Comparison of ENCODE assay signal across 2 cellular contexts in the genomic region with DNA sequence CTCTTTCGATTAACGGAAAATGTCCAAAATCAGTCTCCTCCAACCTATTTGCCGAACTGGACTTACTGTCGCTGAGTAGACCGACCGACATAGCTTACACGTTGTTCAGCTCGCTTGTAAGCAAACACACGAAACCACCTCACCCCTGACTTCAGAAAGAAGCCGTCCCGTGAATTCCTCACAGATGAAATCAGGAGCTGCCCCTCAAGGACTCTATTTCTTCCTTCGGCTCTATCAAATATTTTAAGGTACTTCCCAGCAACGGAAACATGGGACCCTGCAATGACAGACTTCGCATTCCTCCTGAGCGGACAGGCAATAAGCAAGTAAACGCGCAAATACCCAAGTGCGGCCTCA.
TF ChIP-seq lines count a peak whose summit lies in the region.

No MANE protein-coding gene starts in this region.

TF ChIP-seq in IMR-90, 13 proteins besides CTCF, POLR2A, EP300 and RAD21 (continued from another document):
- TF ChIP-seq SMC3 (IDR thresholded peaks at IDR 0.05; ENCODE audit: low read depth, low read length) (no peak), FOS (IDR thresholded peaks at IDR 0.05; ENCODE audit: low read depth, low read length) (no peak), MAFK (IDR thresholded peaks at IDR 0.05; ENCODE audit: low read depth, low read length) (no peak), MXI1 (IDR thresholded peaks at IDR 0.05; ENCODE audit: borderline replicate concordance, low read depth, low read length) (peak; percentile 47; the same call in 1 of the 2 replicates), NFE2L2 (IDR thresholded peaks at IDR 0.05; ENCODE audit: low read depth, low read length) (no peak), CHD1 (IDR thresholded peaks at IDR 0.05; ENCODE audit: low read depth, low read length) (no peak), BHLHE40 (IDR thresholded peaks at IDR 0.05; ENCODE audit: low read depth, low read length) (no peak)

TF ChIP-seq in liver, 16 proteins besides CTCF, POLR2A, EP300 and RAD21 (continued from another document):
- TF ChIP-seq HNF4G (IDR thresholded peaks at IDR 0.05) = no peak
- no peak for TF ChIP-seq FOXA2 (IDR thresholded peaks at IDR 0.05)
- TF ChIP-seq, protein P1, sequence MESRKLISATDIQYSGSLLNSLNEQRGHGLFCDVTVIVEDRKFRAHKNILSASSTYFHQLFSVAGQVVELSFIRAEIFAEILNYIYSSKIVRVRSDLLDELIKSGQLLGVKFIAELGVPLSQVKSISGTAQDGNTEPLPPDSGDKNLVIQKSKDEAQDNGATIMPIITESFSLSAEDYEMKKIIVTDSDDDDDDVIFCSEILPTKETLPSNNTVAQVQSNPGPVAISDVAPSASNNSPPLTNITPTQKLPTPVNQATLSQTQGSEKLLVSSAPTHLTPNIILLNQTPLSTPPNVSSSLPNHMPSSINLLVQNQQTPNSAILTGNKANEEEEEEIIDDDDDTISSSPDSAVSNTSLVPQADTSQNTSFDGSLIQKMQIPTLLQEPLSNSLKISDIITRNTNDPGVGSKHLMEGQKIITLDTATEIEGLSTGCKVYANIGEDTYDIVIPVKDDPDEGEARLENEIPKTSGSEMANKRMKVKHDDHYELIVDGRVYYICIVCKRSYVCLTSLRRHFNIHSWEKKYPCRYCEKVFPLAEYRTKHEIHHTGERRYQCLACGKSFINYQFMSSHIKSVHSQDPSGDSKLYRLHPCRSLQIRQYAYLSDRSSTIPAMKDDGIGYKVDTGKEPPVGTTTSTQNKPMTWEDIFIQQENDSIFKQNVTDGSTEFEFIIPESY (IDR thresholded peaks at IDR 0.05) = no peak
- no peak for TF ChIP-seq GABPA (IDR thresholded peaks at IDR 0.05 in 1 of 2, conservative IDR thresholded peaks at IDR 0.05 in 1 of 2)
- TF ChIP-seq TAF1 (conservative IDR thresholded peaks at IDR 0.05) = no peak
- TF ChIP-seq, protein P2, sequence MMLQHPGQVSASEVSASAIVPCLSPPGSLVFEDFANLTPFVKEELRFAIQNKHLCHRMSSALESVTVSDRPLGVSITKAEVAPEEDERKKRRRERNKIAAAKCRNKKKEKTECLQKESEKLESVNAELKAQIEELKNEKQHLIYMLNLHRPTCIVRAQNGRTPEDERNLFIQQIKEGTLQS (IDR thresholded peaks at IDR 0.05) = no peak
- TF ChIP-seq NR2F2 (IDR thresholded peaks at IDR 0.05) = no peak
- no peak for TF ChIP-seq HNF4A (conservative IDR thresholded peaks at IDR 0.05)
- TF ChIP-seq, protein P3, sequence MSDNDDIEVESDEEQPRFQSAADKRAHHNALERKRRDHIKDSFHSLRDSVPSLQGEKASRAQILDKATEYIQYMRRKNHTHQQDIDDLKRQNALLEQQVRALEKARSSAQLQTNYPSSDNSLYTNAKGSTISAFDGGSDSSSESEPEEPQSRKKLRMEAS (IDR thresholded peaks at IDR 0.05) = no peak
- no peak for TF ChIP-seq EGR1 (IDR thresholded peaks at IDR 0.05; ENCODE audit: low read depth in 2 of 2)
- TF ChIP-seq, protein P4, sequence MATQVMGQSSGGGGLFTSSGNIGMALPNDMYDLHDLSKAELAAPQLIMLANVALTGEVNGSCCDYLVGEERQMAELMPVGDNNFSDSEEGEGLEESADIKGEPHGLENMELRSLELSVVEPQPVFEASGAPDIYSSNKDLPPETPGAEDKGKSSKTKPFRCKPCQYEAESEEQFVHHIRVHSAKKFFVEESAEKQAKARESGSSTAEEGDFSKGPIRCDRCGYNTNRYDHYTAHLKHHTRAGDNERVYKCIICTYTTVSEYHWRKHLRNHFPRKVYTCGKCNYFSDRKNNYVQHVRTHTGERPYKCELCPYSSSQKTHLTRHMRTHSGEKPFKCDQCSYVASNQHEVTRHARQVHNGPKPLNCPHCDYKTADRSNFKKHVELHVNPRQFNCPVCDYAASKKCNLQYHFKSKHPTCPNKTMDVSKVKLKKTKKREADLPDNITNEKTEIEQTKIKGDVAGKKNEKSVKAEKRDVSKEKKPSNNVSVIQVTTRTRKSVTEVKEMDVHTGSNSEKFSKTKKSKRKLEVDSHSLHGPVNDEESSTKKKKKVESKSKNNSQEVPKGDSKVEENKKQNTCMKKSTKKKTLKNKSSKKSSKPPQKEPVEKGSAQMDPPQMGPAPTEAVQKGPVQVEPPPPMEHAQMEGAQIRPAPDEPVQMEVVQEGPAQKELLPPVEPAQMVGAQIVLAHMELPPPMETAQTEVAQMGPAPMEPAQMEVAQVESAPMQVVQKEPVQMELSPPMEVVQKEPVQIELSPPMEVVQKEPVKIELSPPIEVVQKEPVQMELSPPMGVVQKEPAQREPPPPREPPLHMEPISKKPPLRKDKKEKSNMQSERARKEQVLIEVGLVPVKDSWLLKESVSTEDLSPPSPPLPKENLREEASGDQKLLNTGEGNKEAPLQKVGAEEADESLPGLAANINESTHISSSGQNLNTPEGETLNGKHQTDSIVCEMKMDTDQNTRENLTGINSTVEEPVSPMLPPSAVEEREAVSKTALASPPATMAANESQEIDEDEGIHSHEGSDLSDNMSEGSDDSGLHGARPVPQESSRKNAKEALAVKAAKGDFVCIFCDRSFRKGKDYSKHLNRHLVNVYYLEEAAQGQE (IDR thresholded peaks at IDR 0.05) = no peak
